Comparison of ENCODE assay signal across 8 cellular contexts in the genomic region with DNA sequence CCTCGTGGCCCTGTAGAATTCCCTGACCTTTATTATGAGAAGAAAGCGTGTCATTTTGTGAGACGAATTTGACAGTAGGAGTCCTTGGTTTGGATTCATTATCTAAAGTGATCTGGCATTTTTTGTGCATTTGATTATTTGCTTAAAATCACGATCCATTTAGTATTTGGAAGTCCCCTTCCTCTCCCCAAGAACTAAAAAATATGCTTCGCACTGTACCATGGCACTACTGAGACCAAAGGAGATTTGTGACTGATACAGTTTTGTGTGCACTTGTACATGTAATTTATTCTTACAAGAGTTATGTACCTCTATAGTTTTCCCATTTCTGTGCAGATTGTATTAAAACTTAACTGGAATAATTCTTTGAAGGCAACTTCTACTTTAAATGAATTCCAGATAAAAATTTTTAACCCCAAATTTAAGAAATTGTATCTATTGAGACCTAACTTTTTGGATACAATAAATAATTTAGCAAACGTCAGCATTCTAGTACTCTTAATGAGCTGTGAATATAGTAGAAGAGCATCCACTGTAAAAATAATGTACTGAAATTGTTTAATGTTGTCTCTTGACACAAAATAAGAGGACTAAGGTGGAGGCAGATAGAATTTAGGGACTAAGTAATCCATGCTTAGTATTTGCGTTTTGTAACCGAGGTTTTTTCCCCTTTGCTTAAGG. TPM values are rescaled to one million over a fixed set of nuclear protein-coding genes. Genes with fewer than 3 reads are reported as not detected.
A peak's percentile ranks its signal among the peaks of the same experiment; 100 is the strongest.
DNase-seq lines count a peak whose midpoint lies in the region; ATAC-seq and TF ChIP-seq lines count a peak whose summit lies in the region.

No MANE protein-coding gene starts in this region.

- peak overlapping the region; percentile 82 for H3K9ac ChIP-seq in HUES6 (ENCODE audit: low read length)

- peak overlapping the region; percentile 84 to 97 (median 94) for H3K4me3 Mint-ChIP-seq in naive thymus-derived CD4-positive, alpha-beta T cell

- H3K4me1 Mint-ChIP-seq in naive thymus-derived CD4-positive, alpha-beta T cell: peaks cover 38 to 70% (median 56%) of the 10 kb centered on the region in 7 donors

- peak overlapping the region; percentile 52 to 95 (median 87) for H3K27ac Mint-ChIP-seq in naive thymus-derived CD4-positive, alpha-beta T cell

- peaks cover 13% of the 10 kb centered on the region for H3K27me3 ChIP-seq in HUES6 (ENCODE audit: control insufficient read depth, insufficient read depth, low read length)
- H3K27me3 ChIP-seq in naive thymus-derived CD4-positive, alpha-beta T cell (ENCODE audit: control insufficient read depth in 2 of 2, insufficient read depth in 2 of 2, low read length in 2 of 2): no peaks in the 10 kb centered on the region

- CTCF ChIA-PET in naive thymus-derived CD4-positive, alpha-beta T cell (lab: Charles Lee): interaction anchor here (0.6 to 1.1 kb wide), 2 partner anchors 119 to 1276 kb away, joined by 3 read pairs; no protein-coding TSS in a partner anchor

- H3K4me3 ChIP-seq in AG09309 (ENCODE audit: control insufficient read depth, low read depth, low read length): peak overlapping the region; percentile 58
- peak overlapping the region; percentile 82 for H3K4me3 ChIP-seq in HUES6 (ENCODE audit: low read depth, low read length)
- peak overlapping the region; percentile 74 to 77 for H3K4me3 ChIP-seq in cardiac fibroblast (replicated peaks in 1 of 2; ENCODE audit: low read depth in 2 of 2, low read length in 2 of 2)
- H3K4me3 ChIP-seq in naive thymus-derived CD4-positive, alpha-beta T cell (ENCODE audit: low read length): peak overlapping the region; percentile 95

- POLR2A ChIA-PET in naive thymus-derived CD4-positive, alpha-beta T cell (lab: Charles Lee): interaction anchor here (0.8 to 1.2 kb wide), 4 partner anchors 9 to 356 kb away, joined by 3 to 4 read pairs (median 4); partner anchors contain the start of gene GPBP1

- DNase-seq in AG09309 (ENCODE audit: low read depth) (no peak), cardiac fibroblast (ENCODE audit: low read depth in 2 of 2) (peak in 1 of 2 donors; percentile 22), HuH-7.5 (ENCODE audit: low spot score) (no peak), glomerular visceral epithelial cell (ENCODE audit: extremely low spot score) (no peak)
- no peak for DNase-seq in naive thymus-derived CD4-positive, alpha-beta T cell
- DNase-seq in stimulated activated CD4-positive, alpha-beta T cell treated with anti-CD3 and anti-CD28 coated beads, Interleukin-1b, Interleukin-23, amount 100 ng/mL, for 48 hours: no peak
- DNase-seq in stimulated activated CD4-positive, alpha-beta T cell treated with anti-CD3 and anti-CD28 coated beads, Interleukin-2, amount 100 ng/mL, for 48 hours: no peak

- peak overlapping the region; percentile 56; the same call in 1 of the 2 replicates for H3K27ac ChIP-seq in HUES6 (ENCODE audit: low read depth, low read length)
- H3K27ac ChIP-seq in naive thymus-derived CD4-positive, alpha-beta T cell (ENCODE audit: low read depth, low read length): peak overlapping the region; percentile 83

- intact Hi-C loops in naive thymus-derived CD4-positive, alpha-beta T cell (cut with micrococcal nuclease): loop anchor here (1.0 to 5.0 kb wide), 11 partner anchors 20 to 1105 kb away; partner anchors contain the start of genes IL6ST (in 1 of the 2), MIER3 (in 1 of the 2) and SLC38A9 (in 1 of the 2)

- ATAC-seq in naive thymus-derived CD4-positive, alpha-beta T cell: no peak

- H3K27me3 Mint-ChIP-seq in naive thymus-derived CD4-positive, alpha-beta T cell: peaks cover 0 to 6% (median 0%) of the 10 kb centered on the region in 5 donors

- H3K9me3 ChIP-seq in HUES6 (ENCODE audit: control insufficient read depth, insufficient read depth, low read depth, low read length): no peaks in the 10 kb centered on the region
- H3K9me3 ChIP-seq in naive thymus-derived CD4-positive, alpha-beta T cell (ENCODE audit: control insufficient read depth in 2 of 3, low read length in 3 of 3): no peaks in the 10 kb centered on the region

- no peaks in the 10 kb centered on the region for H3K9me3 Mint-ChIP-seq in naive thymus-derived CD4-positive, alpha-beta T cell

- H3K4me1 ChIP-seq in HUES6 (ENCODE audit: control insufficient read depth, insufficient read depth, low read length): peaks cover 31% of the 10 kb centered on the region
- peaks cover 9 to 19% of the 10 kb centered on the region in 2 donors for H3K4me1 ChIP-seq in naive thymus-derived CD4-positive, alpha-beta T cell (ENCODE audit: control insufficient read depth in 2 of 2, insufficient read depth in 2 of 2, low read length in 2 of 2)

- H3K36me3 ChIP-seq in HUES6 (ENCODE audit: control insufficient read depth, insufficient read depth, low read length): no peaks in the 10 kb centered on the region
- H3K36me3 ChIP-seq in naive thymus-derived CD4-positive, alpha-beta T cell (ENCODE audit: control insufficient read depth in 2 of 3, insufficient read depth in 3 of 3, low read length in 3 of 3): peaks cover 0 to 14% (median 0%) of the 10 kb centered on the region in 3 experiments

- peaks cover 0 to 23% (median 5%) of the 10 kb centered on the region in 5 donors for H3K36me3 Mint-ChIP-seq in naive thymus-derived CD4-positive, alpha-beta T cell

- no peak for TF ChIP-seq CTCF in AG09309 (IDR thresholded peaks at IDR 0.05; ENCODE audit: control insufficient read depth, insufficient read depth, low read depth, low read length, missing control alignments)
- no peak for TF ChIP-seq CTCF in cardiac fibroblast (IDR thresholded peaks at IDR 0.05; ENCODE audit: low read depth, low read length)

RNA-seq across cellular contexts. Expression of gene MAP3K1, which starts 2.1 kb away (rescaled TPM):
- 10 to 100 TPM; 54.4 to 85.4 (median 77.3) TPM for total RNA-seq in naive thymus-derived CD4-positive, alpha-beta T cell
- polyA plus RNA-seq in naive thymus-derived CD4-positive, alpha-beta T cell: 10 to 100 TPM; 43.0 to 55.3 TPM
